1 cellular context compared by ENCODE assay signal in the genomic region with DNA sequence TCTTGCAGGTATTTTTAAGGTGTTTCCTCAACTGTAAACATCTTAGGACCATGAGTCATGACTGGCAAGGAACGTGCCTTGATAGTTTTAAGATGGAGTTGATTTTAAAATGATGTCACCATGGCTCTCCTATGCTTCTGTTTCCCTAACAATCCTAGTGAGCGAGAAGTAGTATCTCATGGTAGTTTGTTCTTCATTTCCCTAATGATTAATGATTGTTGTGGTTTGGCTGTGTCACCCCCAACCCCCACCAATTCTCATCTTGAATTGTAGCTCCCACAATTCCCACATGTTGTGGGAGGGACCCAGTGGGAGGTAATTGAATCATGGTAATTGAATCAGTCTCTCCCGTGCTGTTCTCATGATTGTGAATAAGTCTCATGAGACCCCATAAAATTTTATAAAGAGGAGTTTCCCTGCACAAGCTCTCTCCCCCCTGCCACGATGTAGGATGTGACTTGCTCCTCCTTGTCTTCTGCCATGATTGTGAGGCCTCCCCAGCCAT.
TF ChIP-seq lines count a peak whose summit lies in the region.

No MANE protein-coding gene starts in this region.

TF ChIP-seq in endothelial cell of umbilical vein, 7 proteins besides CTCF, POLR2A, EP300 and RAD21:
- TF ChIP-seq JUN (IDR thresholded peaks at IDR 0.05; ENCODE audit: borderline replicate concordance, insufficient read depth, insufficient read length, low read depth) = peak; percentile 54
- TF ChIP-seq, protein P1, sequence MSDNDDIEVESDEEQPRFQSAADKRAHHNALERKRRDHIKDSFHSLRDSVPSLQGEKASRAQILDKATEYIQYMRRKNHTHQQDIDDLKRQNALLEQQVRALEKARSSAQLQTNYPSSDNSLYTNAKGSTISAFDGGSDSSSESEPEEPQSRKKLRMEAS (IDR thresholded peaks at IDR 0.05; ENCODE audit: insufficient read depth, insufficient read length) = no peak
